In genomic region chr12:57092876-57093411, GRCh38 we compare ENCODE assay signal across 2 cellular contexts.
TF ChIP-seq lines count a peak whose summit lies in the region.

No MANE protein-coding gene starts in this region.

TF ChIP-seq in HEK293, 187 proteins besides CTCF, POLR2A, EP300 and RAD21:
- TF ChIP-seq SCRT2 (tag by site-specific recombination; IDR thresholded peaks at IDR 0.05): 0 out of 2 replicates have a peak, but pooled peaks have one; percentile 28
- no peak for TF ChIP-seq ZNF837 (tag by site-specific recombination; IDR thresholded peaks at IDR 0.05)
- no peak for TF ChIP-seq SP3 (tag by site-specific recombination; IDR thresholded peaks at IDR 0.05)
- no peak for TF ChIP-seq REST (tag by site-specific recombination; IDR thresholded peaks at IDR 0.05)
- TF ChIP-seq ZBTB48 (tag by site-specific recombination; IDR thresholded peaks at IDR 0.05): no peak
- no peak for TF ChIP-seq ZNF366 (tag by site-specific recombination; conservative IDR thresholded peaks at IDR 0.05)
TF ChIP-seq in HEK293: peak in this region for 1.

TF ChIP-seq in K562, 482 proteins besides CTCF, POLR2A, EP300 and RAD21:
- TF ChIP-seq VEZF1 (CRISPR knock-in tag; IDR thresholded peaks at IDR 0.05): peak; percentile 69
- TF ChIP-seq KLF6 (CRISPR knock-in tag; IDR thresholded peaks at IDR 0.05; ENCODE audit: borderline replicate concordance): no peak
